Comparison of ENCODE assay signal across 8 cellular contexts in genomic region chr9:34139477-34140146, GRCh38. TPM values are rescaled to one million over a fixed set of nuclear protein-coding genes. Genes with fewer than 3 reads are reported as not detected.
A peak's percentile ranks its signal among the peaks of the same experiment; 100 is the strongest.
DNase-seq lines count a peak whose midpoint lies in the region; ATAC-seq and TF ChIP-seq lines count a peak whose summit lies in the region.
"Had no signal": no experiment of that assay in that cellular context is flagged by ENCODE, and none has a peak within 500 bp of the region (broad histone marks: within the 10 kb centered on the region; RNA-seq: fewer than 3 reads in every experiment).

No MANE protein-coding gene starts in this region.

- CTCF ChIA-PET in RWPE1 (lab: Yijun Ruan, JAX) = interaction anchor here (0.6 to 0.7 kb wide), 7 partner anchors 11 to 175 kb away, joined by 3 to 8 read pairs (median 3); no protein-coding TSS in a partner anchor

- H3K4me1 ChIP-seq in smooth muscle cell (ENCODE audit: low read depth) = no peaks in the 10 kb centered on the region

- no peaks in the 10 kb centered on the region for H3K9me3 ChIP-seq in smooth muscle cell (replicated peaks; ENCODE audit: low read depth)
- no peaks in the 10 kb centered on the region for H3K9me3 ChIP-seq in T-helper 17 cell (ENCODE audit: control insufficient read depth, low read length, poor library complexity, severe bottlenecking)

- H3K4me2 ChIP-seq in smooth muscle cell = no peak overlapping the region

- H3K36me3 Mint-ChIP-seq in T-helper 17 cell (ENCODE audit: low read depth) = no peaks in the 10 kb centered on the region
- H3K36me3 Mint-ChIP-seq in effector memory CD8-positive, alpha-beta T cell (ENCODE audit: insufficient read depth) = no peaks in the 10 kb centered on the region

- peak; percentile 42; the same call in 1 of the 2 replicates for TF ChIP-seq CTCF in RWPE1 (conservative IDR thresholded peaks at IDR 0.05; ENCODE audit: low read depth)
- TF ChIP-seq CTCF in smooth muscle cell (IDR thresholded peaks at IDR 0.05; ENCODE audit: borderline replicate concordance, insufficient read depth, poor library complexity, severe bottlenecking) = peak; percentile 9

- no peak overlapping the region for H3K4me3 ChIP-seq in smooth muscle cell

- POLR2A ChIA-PET in RWPE1 (lab: Yijun Ruan, JAX; ENCODE audit: low non-redundant PET) = no interaction called here

- H3K27ac Mint-ChIP-seq in T-helper 17 cell = no peak overlapping the region
- H3K27ac Mint-ChIP-seq in effector memory CD8-positive, alpha-beta T cell = no peak overlapping the region

- H4K20me1 ChIP-seq in smooth muscle cell (ENCODE audit: low read depth) = no peaks in the 10 kb centered on the region

- H3K4me1 Mint-ChIP-seq in T-helper 17 cell = peaks cover 9% of the 10 kb centered on the region
- H3K4me1 Mint-ChIP-seq in effector memory CD8-positive, alpha-beta T cell (ENCODE audit: low read depth in 2 of 2) = no peaks in the 10 kb centered on the region
- H3K4me1 Mint-ChIP-seq: neural crest cell had no signal

- H3K27me3 Mint-ChIP-seq in T-helper 17 cell = no peaks in the 10 kb centered on the region
- H3K27me3 Mint-ChIP-seq in effector memory CD8-positive, alpha-beta T cell = no peaks in the 10 kb centered on the region

- H3K79me2 ChIP-seq in smooth muscle cell (ENCODE audit: low read depth) = no peaks in the 10 kb centered on the region

- peak; percentile 75 for DNase-seq in HCEC 1CT
- DNase-seq in RWPE1 (ENCODE audit: low spot score) = peak; percentile 35
- DNase-seq in fibroblast of the conjunctiva (ENCODE audit: low read depth) = peak; percentile 68
- no peak for DNase-seq in smooth muscle cell (lab: John Stamatoyannopoulos, UW; ENCODE audit: unreplicated experiment)
- no peak for DNase-seq in LoVo (ENCODE audit: low spot score)
- no peak for DNase-seq in T-helper 17 cell
- DNase-seq in effector memory CD8-positive, alpha-beta T cell = no peak

- H3K9ac ChIP-seq in smooth muscle cell (ENCODE audit: low read depth) = no peak overlapping the region

- H3K36me3 ChIP-seq in smooth muscle cell (ENCODE audit: low read depth) = no peaks in the 10 kb centered on the region

- H3K9me3 Mint-ChIP-seq in effector memory CD8-positive, alpha-beta T cell = no peaks in the 10 kb centered on the region

- H3K27ac ChIP-seq in RWPE1 (no peak overlapping the region), smooth muscle cell (ENCODE audit: low read depth) (no peak overlapping the region)

- no peak for ATAC-seq in T-helper 17 cell
- ATAC-seq in effector memory CD8-positive, alpha-beta T cell (replicated peaks) = no peak

- H3F3A ChIP-seq in smooth muscle cell (ENCODE audit: low read depth) = no peaks in the 10 kb centered on the region

- WGBS in smooth muscle cell (ENCODE audit: low lambda C conversion rate) = 79% methylated on average over 5 of the region's 5 CpGs

- H3K27me3 ChIP-seq in smooth muscle cell (ENCODE audit: low read depth) = no peaks in the 10 kb centered on the region

- no peak overlapping the region for H2AFZ ChIP-seq in smooth muscle cell (ENCODE audit: low read depth)

- no peak overlapping the region for H3K4me3 Mint-ChIP-seq in T-helper 17 cell
- H3K4me3 Mint-ChIP-seq in effector memory CD8-positive, alpha-beta T cell = no peak overlapping the region
- H3K4me3 Mint-ChIP-seq: neural crest cell had no signal

RNA-seq across cellular contexts. Expression of gene DCAF12, which starts 13.1 kb away (rescaled TPM):
- total RNA-seq in smooth muscle cell (23.4 and 26.5 TPM in 2 replicates), T-helper 17 cell (10 to 100 TPM; 14.8 TPM)
- polyA plus RNA-seq in smooth muscle cell = 16.1 and 20.3 TPM in 2 replicates

RNA-seq across cellular contexts. Expression of gene UBAP1, which starts 39.2 kb away (rescaled TPM):
- total RNA-seq in smooth muscle cell (36.6 and 45.0 TPM in 2 replicates), T-helper 17 cell (10 to 100 TPM; 63.3 to 68.2 TPM)
- polyA plus RNA-seq in smooth muscle cell = 49.9 and 55.0 TPM in 2 replicates

Comparison
In these comparisons a context has a peak if more than half of its experiments do, and no peak if none do; other contexts are left out.
1. DNase-seq: peak in HCEC 1CT (single experiment), RWPE1 (single experiment) and fibroblast of the conjunctiva (single experiment); none in smooth muscle cell (single experiment), LoVo (single experiment), T-helper 17 cell (0 of 3) and effector memory CD8-positive, alpha-beta T cell (0 of 3).